ENCODE assay signal across 8 cellular contexts in the genomic region with DNA sequence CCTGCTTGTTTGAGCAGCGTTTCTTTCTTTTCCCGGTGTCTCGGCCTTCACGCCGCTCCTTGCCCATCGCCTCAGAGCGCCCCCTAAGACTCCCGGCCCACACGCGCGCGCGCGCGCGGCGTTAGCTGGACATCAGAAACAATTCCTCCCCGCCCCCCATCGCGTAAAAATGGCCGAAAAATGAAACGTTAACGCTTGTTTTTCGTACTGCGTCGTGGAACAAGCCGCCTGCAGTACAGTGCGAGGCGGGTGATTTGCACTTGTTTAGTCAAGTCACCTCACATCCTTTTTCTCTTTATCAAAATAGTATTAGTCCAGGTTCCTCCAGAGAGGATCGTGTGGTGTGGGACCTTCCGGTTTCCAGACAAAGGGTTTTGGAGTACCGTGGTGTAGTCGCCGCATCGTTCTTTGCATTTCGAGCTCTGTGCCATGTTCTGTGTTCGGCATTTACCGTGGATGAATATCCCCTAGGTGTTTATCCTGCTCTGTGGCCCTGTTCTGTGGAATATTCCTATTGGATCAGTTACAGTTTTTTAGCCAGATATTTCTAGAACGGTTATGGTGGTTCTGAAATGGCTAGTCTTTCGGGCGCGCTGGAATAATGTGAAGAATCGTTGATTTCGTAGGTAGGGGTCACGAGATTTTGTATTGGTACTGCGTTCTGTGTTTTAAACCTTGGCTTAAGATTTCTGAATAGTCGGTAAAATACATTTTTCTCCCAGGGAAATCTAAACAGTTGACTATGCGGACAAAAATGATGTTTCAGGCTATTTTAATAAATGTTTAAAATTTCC.
A peak's percentile ranks its signal among the peaks of the same experiment; 100 is the strongest.
DNase-seq lines count a peak whose midpoint lies in the region; TF ChIP-seq lines count a peak whose summit lies in the region.

No MANE protein-coding gene starts in this region.

- CTCF ChIA-PET in HEK293T (lab: Yijun Ruan, JAX): interaction anchor here (0.7 to 1.6 kb wide), 3 partner anchors 9 to 17 kb away, joined by 3 to 5 read pairs (median 3); no protein-coding TSS in a partner anchor

- H3K9ac ChIP-seq in iPS-18a (ENCODE audit: low read length): peak overlapping the region; percentile 97

- no peaks in the 10 kb centered on the region for H3K9me3 ChIP-seq in iPS-18a (ENCODE audit: control insufficient read depth, low read depth, low read length)

- peaks cover 25% of the 10 kb centered on the region for H3K4me1 ChIP-seq in iPS-18a (ENCODE audit: control insufficient read depth, low read depth, low read length)

- DNase-seq in HEK293T (ENCODE audit: extremely low spot score) (peak; percentile 43), MV-4-11 (lab: John Stamatoyannopoulos, UW) (peak; percentile 60), T-helper 9 cell (peak; percentile 41), brain pericyte (ENCODE audit: low read depth, low spot score) (peak; percentile 51), skeletal muscle cell (ENCODE audit: low read depth) (peak; percentile 47), GM19240 (ENCODE audit: insufficient read length, low spot score) (no peak)

- H3K36me3 ChIP-seq in iPS-18a (ENCODE audit: control insufficient read depth, low read depth, low read length): peaks cover 8% of the 10 kb centered on the region

- POLR2A ChIA-PET in HEK293T (lab: Yijun Ruan, JAX): interaction anchor here (0.7 to 4.4 kb wide), 22 partner anchors 9 to 691 kb away, joined by 3 to 104 read pairs (median 4); partner anchors contain the start of genes CTNNA1, PAIP2 and SPATA24

- H3K27ac ChIP-seq in iPS-18a (ENCODE audit: low read length): peak overlapping the region; percentile 98

- no peaks in the 10 kb centered on the region for H3K27me3 ChIP-seq in iPS-18a (ENCODE audit: control insufficient read depth, insufficient read depth, low read length)

- H3K4me3 ChIP-seq in iPS-18a (ENCODE audit: low read length) (peak overlapping the region; percentile 96), skeletal muscle cell (ENCODE audit: low read depth, low read length) (peak overlapping the region; percentile 89)

- peak; percentile 34; the same call in 2 of the 3 replicates for TF ChIP-seq CTCF in GM12872 (IDR thresholded peaks at IDR 0.05; ENCODE audit: insufficient read depth, low read depth, low read length)

TF ChIP-seq in HEK293T, 16 proteins besides CTCF, POLR2A, EP300 and RAD21:
- TF ChIP-seq HDGF (IDR thresholded peaks at IDR 0.05; ENCODE audit: borderline replicate concordance): no peak
- no peak for TF ChIP-seq FOXA1 (IDR thresholded peaks at IDR 0.05)
- no peak for TF ChIP-seq ZNF384 (IDR thresholded peaks at IDR 0.05)
- TF ChIP-seq TARDBP (IDR thresholded peaks at IDR 0.05): no peak
